1 cellular context compared by ENCODE assay signal in the genomic region with DNA sequence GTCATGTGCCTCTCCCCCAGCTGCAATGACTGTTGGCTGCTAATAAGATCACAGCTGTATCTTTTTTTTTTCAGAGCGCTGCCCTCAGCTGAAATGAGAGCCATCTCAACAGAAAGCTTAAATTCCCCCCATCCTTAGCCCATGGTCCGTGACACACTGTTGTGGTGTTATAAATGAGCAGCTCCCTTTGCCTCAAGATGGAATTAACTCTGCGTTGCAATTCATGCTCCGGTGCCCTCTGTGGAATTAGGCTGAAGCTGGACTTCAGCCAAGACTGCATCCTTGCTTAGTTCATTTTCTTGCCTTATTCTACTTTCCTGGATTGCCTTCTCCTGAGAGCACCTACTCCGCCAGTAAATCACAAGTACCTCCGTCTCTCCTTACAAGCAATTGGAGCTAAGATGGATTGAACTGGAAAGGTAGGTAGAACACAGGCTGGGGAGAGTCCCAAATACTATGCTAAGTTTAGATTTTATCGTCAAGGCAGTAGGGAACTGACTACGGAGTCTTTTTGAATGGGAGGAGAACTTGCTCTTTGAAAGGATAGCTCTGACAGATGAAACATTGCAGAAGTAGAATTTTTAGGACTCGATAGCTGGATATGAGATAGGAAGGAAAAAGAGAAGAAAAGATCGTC.
TF ChIP-seq lines count a peak whose summit lies in the region.

No MANE protein-coding gene starts in this region.

TF ChIP-seq in GM23338, 12 proteins besides CTCF, POLR2A, EP300 and RAD21 (continued from another document):
- TF ChIP-seq, protein P1, sequence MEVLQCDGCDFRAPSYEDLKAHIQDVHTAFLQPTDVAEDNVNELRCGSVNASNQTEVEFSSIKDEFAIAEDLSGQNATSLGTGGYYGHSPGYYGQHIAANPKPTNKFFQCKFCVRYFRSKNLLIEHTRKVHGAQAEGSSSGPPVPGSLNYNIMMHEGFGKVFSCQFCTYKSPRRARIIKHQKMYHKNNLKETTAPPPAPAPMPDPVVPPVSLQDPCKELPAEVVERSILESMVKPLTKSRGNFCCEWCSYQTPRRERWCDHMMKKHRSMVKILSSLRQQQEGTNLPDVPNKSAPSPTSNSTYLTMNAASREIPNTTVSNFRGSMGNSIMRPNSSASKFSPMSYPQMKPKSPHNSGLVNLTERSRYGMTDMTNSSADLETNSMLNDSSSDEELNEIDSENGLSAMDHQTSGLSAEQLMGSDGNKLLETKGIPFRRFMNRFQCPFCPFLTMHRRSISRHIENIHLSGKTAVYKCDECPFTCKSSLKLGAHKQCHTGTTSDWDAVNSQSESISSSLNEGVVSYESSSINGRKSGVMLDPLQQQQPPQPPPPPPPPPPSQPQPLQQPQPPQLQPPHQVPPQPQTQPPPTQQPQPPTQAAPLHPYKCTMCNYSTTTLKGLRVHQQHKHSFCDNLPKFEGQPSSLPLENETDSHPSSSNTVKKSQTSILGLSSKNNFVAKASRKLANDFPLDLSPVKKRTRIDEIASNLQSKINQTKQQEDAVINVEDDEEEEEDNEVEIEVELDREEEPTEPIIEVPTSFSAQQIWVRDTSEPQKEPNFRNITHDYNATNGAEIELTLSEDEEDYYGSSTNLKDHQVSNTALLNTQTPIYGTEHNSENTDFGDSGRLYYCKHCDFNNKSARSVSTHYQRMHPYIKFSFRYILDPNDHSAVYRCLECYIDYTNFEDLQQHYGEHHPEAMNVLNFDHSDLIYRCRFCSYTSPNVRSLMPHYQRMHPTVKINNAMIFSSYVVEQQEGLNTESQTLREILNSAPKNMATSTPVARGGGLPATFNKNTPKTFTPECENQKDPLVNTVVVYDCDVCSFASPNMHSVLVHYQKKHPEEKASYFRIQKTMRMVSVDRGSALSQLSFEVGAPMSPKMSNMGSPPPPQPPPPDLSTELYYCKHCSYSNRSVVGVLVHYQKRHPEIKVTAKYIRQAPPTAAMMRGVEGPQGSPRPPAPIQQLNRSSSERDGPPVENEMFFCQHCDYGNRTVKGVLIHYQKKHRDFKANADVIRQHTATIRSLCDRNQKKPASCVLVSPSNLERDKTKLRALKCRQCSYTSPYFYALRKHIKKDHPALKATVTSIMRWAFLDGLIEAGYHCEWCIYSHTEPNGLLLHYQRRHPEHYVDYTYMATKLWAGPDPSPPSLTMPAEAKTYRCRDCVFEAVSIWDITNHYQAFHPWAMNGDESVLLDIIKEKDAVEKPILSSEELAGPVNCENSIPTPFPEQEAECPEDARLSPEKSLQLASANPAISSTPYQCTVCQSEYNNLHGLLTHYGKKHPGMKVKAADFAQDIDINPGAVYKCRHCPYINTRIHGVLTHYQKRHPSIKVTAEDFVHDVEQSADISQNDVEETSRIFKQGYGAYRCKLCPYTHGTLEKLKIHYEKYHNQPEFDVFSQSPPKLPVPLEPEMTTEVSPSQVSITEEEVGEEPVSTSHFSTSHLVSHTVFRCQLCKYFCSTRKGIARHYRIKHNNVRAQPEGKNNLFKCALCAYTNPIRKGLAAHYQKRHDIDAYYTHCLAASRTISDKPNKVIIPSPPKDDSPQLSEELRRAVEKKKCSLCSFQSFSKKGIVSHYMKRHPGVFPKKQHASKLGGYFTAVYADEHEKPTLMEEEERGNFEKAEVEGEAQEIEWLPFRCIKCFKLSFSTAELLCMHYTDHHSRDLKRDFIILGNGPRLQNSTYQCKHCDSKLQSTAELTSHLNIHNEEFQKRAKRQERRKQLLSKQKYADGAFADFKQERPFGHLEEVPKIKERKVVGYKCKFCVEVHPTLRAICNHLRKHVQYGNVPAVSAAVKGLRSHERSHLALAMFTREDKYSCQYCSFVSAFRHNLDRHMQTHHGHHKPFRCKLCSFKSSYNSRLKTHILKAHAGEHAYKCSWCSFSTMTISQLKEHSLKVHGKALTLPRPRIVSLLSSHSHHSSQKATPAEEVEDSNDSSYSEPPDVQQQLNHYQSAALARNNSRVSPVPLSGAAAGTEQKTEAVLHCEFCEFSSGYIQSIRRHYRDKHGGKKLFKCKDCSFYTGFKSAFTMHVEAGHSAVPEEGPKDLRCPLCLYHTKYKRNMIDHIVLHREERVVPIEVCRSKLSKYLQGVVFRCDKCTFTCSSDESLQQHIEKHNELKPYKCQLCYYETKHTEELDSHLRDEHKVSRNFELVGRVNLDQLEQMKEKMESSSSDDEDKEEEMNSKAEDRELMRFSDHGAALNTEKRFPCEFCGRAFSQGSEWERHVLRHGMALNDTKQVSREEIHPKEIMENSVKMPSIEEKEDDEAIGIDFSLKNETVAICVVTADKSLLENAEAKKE (CRISPR knock-in tag; IDR thresholded peaks at IDR 0.05), result no peak
